In the genomic region with DNA sequence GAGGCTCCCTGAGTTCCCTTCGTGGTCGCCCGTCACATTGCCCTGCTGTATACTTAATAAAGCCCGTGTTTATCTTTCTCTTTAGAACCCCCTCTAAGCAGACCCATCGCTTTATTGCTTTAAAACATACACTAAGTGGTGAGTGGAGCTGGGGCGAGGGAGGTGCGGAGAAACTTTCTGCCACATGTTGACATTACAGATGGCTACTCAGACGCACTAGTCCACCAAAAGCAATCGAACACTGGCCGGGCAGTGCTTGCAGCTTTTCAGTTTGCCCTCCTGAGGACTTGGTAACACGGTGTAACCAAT, we compare ENCODE assay signal across 12 cellular contexts. TPM values are rescaled to one million over a fixed set of nuclear protein-coding genes. Genes with fewer than 3 reads are reported as not detected.
DNase-seq lines count a peak whose midpoint lies in the region; ATAC-seq and TF ChIP-seq lines count a peak whose summit lies in the region.
"Had no signal": no experiment of that assay in that cellular context is flagged by ENCODE, and none has a peak within 500 bp of the region (broad histone marks: within the 10 kb centered on the region; RNA-seq: fewer than 3 reads in every experiment).

No MANE protein-coding gene starts in this region.

- no peak for ATAC-seq in gastroesophageal sphincter

- no peak overlapping the region for H2AFZ ChIP-seq in neural cell (ENCODE audit: low read depth, low read length)

- TF ChIP-seq CTCF in 22Rv1 (IDR thresholded peaks at IDR 0.05) (no peak), VCaP (conservative IDR thresholded peaks at IDR 0.05) (no peak), gastroesophageal sphincter (IDR thresholded peaks at IDR 0.05) (no peak), neural cell (IDR thresholded peaks at IDR 0.05; ENCODE audit: poor library complexity, severe bottlenecking) (no peak), colonic mucosa (IDR thresholded peaks at IDR 0.05) (no peak)

- H3K27ac ChIP-seq in 22Rv1 (peak overlapping the region; percentile 58), VCaP (peak overlapping the region; percentile 89), gastroesophageal sphincter (peak overlapping the region in 3 of 4 donors; percentile 65 to 86 (median 82)), neural cell (ENCODE audit: low read length) (no peak overlapping the region), colonic mucosa (no peak overlapping the region)
- H3K27ac ChIP-seq: WERI-Rb-1 had no signal

- no peak for TF ChIP-seq RAD21 in neural cell (conservative IDR thresholded peaks at IDR 0.05)

- H3K4me1 ChIP-seq in gastroesophageal sphincter = peaks cover 0 to 50% (median 9%) of the 10 kb centered on the region in 3 donors
- H3K4me1 ChIP-seq in colonic mucosa = no peaks in the 10 kb centered on the region

- H3K4me3 ChIP-seq in gastroesophageal sphincter = peak overlapping the region in 1 of 2 donors; percentile 79
- H3K4me3 ChIP-seq in neural cell (ENCODE audit: low read length) = peak overlapping the region; percentile 63
- no peak overlapping the region for H3K4me3 ChIP-seq in colonic mucosa

- H3K79me2 ChIP-seq in neural cell (replicated peaks; ENCODE audit: insufficient read depth, low read length) = no peaks in the 10 kb centered on the region

- no peaks in the 10 kb centered on the region for H3F3A ChIP-seq in neural cell (ENCODE audit: insufficient read depth, low read length, poor library complexity, severe bottlenecking)

- no peaks in the 10 kb centered on the region for H3K36me3 ChIP-seq in gastroesophageal sphincter
- H3K36me3 ChIP-seq in neural cell (ENCODE audit: insufficient read depth, low read length) = no peaks in the 10 kb centered on the region
- no peaks in the 10 kb centered on the region for H3K36me3 ChIP-seq in colonic mucosa
- H3K36me3 ChIP-seq: WERI-Rb-1 had no signal

- no peaks in the 10 kb centered on the region for H4K20me1 ChIP-seq in neural cell (ENCODE audit: insufficient read depth)

- TF ChIP-seq POLR2A in gastroesophageal sphincter (IDR thresholded peaks at IDR 0.05) = no peak

- H3K27me3 ChIP-seq in gastroesophageal sphincter (peaks cover 8% of the 10 kb centered on the region), neural cell (ENCODE audit: insufficient read depth, low read depth, low read length) (peaks cover 40% of the 10 kb centered on the region), colonic mucosa (peaks cover 26% of the 10 kb centered on the region)

- H3K9me3 ChIP-seq in gastroesophageal sphincter (no peaks in the 10 kb centered on the region), neural cell (ENCODE audit: low read length) (no peaks in the 10 kb centered on the region), colonic mucosa (no peaks in the 10 kb centered on the region)

- no peak overlapping the region for H3K9ac ChIP-seq in neural cell (ENCODE audit: low read length)
- no peak overlapping the region for H3K9ac ChIP-seq in colonic mucosa (ENCODE audit: low read depth in 2 of 2, low read length in 2 of 2)

- H3K4me2 ChIP-seq in neural cell (ENCODE audit: low read length) = no peak overlapping the region

- no peak for TF ChIP-seq EP300 in gastroesophageal sphincter (IDR thresholded peaks at IDR 0.05)
- no peak for TF ChIP-seq EP300 in neural cell (conservative IDR thresholded peaks at IDR 0.05; ENCODE audit: poor library complexity, severe bottlenecking)

- intact Hi-C loops in colonic mucosa (cut with DNase I) = loop anchor here (10.0 kb wide), 1 partner anchor 113 kb away; no protein-coding TSS in a partner anchor

- WGBS in gastroesophageal sphincter (ENCODE audit: low coverage in 1 of 2), 2 donors = 10 to 69% methylated on average over 2 to 11 of the region's 11 CpGs

- DNase-seq in cortex of kidney (lab: John Stamatoyannopoulos, UW) (no peak), H4 (ENCODE audit: low spot score) (no peak), NCI-H128 (lab: John Stamatoyannopoulos, UW; ENCODE audit: unreplicated experiment) (no peak), colonic mucosa (no peak)
- DNase-seq: activated effector memory CD4-positive, alpha-beta T cell treated with Interleukin-2 at 50 U/mL for 16 hours; foreskin melanocyte; NCI-H187; WERI-Rb-1 had no signal

- H3K9me2 ChIP-seq in neural cell (ENCODE audit: insufficient read depth, low read length) = no peaks in the 10 kb centered on the region

TF ChIP-seq in neural cell, 6 proteins besides CTCF, POLR2A, EP300 and RAD21:
- TF ChIP-seq SMC3 (conservative IDR thresholded peaks at IDR 0.05; ENCODE audit: poor library complexity) (no peak), EZH2 (IDR thresholded peaks at IDR 0.05; ENCODE audit: borderline replicate concordance, insufficient read depth, low read length, poor library complexity, severe bottlenecking) (no peak), MXI1 (conservative IDR thresholded peaks at IDR 0.05; ENCODE audit: poor library complexity, severe bottlenecking) (no peak), POLR2AphosphoS5 (IDR thresholded peaks at IDR 0.05) (no peak), TAF1 (IDR thresholded peaks at IDR 0.05; ENCODE audit: low read depth) (no peak)
- TF ChIP-seq, protein P1, sequence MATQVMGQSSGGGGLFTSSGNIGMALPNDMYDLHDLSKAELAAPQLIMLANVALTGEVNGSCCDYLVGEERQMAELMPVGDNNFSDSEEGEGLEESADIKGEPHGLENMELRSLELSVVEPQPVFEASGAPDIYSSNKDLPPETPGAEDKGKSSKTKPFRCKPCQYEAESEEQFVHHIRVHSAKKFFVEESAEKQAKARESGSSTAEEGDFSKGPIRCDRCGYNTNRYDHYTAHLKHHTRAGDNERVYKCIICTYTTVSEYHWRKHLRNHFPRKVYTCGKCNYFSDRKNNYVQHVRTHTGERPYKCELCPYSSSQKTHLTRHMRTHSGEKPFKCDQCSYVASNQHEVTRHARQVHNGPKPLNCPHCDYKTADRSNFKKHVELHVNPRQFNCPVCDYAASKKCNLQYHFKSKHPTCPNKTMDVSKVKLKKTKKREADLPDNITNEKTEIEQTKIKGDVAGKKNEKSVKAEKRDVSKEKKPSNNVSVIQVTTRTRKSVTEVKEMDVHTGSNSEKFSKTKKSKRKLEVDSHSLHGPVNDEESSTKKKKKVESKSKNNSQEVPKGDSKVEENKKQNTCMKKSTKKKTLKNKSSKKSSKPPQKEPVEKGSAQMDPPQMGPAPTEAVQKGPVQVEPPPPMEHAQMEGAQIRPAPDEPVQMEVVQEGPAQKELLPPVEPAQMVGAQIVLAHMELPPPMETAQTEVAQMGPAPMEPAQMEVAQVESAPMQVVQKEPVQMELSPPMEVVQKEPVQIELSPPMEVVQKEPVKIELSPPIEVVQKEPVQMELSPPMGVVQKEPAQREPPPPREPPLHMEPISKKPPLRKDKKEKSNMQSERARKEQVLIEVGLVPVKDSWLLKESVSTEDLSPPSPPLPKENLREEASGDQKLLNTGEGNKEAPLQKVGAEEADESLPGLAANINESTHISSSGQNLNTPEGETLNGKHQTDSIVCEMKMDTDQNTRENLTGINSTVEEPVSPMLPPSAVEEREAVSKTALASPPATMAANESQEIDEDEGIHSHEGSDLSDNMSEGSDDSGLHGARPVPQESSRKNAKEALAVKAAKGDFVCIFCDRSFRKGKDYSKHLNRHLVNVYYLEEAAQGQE (IDR thresholded peaks at IDR 0.05; ENCODE audit: borderline replicate concordance) = no peak

RNA-seq across cellular contexts. Expression of a gene that starts 0.9 kb away (rescaled TPM):
- total RNA-seq in gastroesophageal sphincter (10 to 100 TPM; 21.2 to 40.1 (median 37.1) TPM), colonic mucosa (1 to 10 TPM; 1.9 to 4.7 TPM)
- polyA plus RNA-seq in neural cell = 0.42 and 0.76 TPM in 2 replicates
- 0.24 and 0.58 TPM in 2 replicates for polyA minus RNA-seq in neural cell
- 41.9 and 49.4 TPM in 2 replicates for total RNA-seq in H4 (2014; rRNA removed; shearing (Covaris generic))

Comparison
In these comparisons a context has a peak if more than half of its experiments do, and no peak if none do; other contexts are left out.
1. H3K27ac ChIP-seq: peak in 22Rv1 (single experiment), VCaP (single experiment) and gastroesophageal sphincter (3 of 4); none in neural cell (single experiment) and colonic mucosa (single experiment).